14 cellular contexts compared by ENCODE assay signal in genomic region chr2:240972636-240973521, GRCh38. TPM values are rescaled to one million over a fixed set of nuclear protein-coding genes. Genes with fewer than 3 reads are reported as not detected.
DNase-seq lines count a peak whose midpoint lies in the region; ATAC-seq and TF ChIP-seq lines count a peak whose summit lies in the region.
"Had no signal": no experiment of that assay in that cellular context is flagged by ENCODE, and none has a peak within 500 bp of the region (broad histone marks: within the 10 kb centered on the region; RNA-seq: fewer than 3 reads in every experiment).

No MANE protein-coding gene starts in this region.

- H2AFZ ChIP-seq in hepatocyte: no peak overlapping the region

- DNase-seq in NCI-H1417 (lab: John Stamatoyannopoulos, UW) (peak in 2 of 3 experiments; percentile 10 to 43), NCI-H1417 treated with DMSO at 0.1 percent for 48 hours (lab: John Stamatoyannopoulos, UW) (no peak), astrocyte of the hippocampus (ENCODE audit: low read depth, low spot score) (peak; percentile 72), hepatocyte (ENCODE audit: low spot score) (no peak), foreskin keratinocyte (no peak)
- DNase-seq: 8988T; activated CD4-positive, alpha-beta T cell treated with anti-CD3 and anti-CD28 coated beads for 4 hours; activated naive CD4-positive, alpha-beta T cell treated with Interleukin-2 at 50 U/mL for 16 hours; effector memory CD4-positive, alpha-beta T cell; NCI-H2107 had no signal

- H3K4me2 ChIP-seq in hepatocyte: no peak overlapping the region

- peak overlapping the region; percentile 51 for H3K27ac ChIP-seq in hepatocyte
- H3K27ac ChIP-seq in subcutaneous abdominal adipose tissue (ENCODE audit: low read depth, low read length): peak overlapping the region; percentile 76
- no peak overlapping the region for H3K27ac ChIP-seq in foreskin keratinocyte
- H3K27ac ChIP-seq: SJSA1 had no signal

- no peak for TF ChIP-seq CTCF in hepatocyte (IDR thresholded peaks at IDR 0.05; ENCODE audit: poor library complexity)
- TF ChIP-seq CTCF in foreskin keratinocyte (conservative IDR thresholded peaks at IDR 0.05): no peak

- ATAC-seq in HG02571 (IDR thresholded peaks at IDR 0.05; ENCODE audit: unreplicated experiment) (no peak), foreskin keratinocyte (no peak), HG03025 (IDR thresholded peaks at IDR 0.05; ENCODE audit: low FRiP score, unreplicated experiment) (no peak)

- H3K9me3 ChIP-seq in hepatocyte (ENCODE audit: low read depth) (no peaks in the 10 kb centered on the region), subcutaneous abdominal adipose tissue (ENCODE audit: control insufficient read depth in 5 of 5, low read length in 5 of 5) (peaks cover 0 to 8% (median 3%) of the 10 kb centered on the region in 5 donors)
- H3K9me3 ChIP-seq: SJSA1 had no signal

- peaks cover 6% of the 10 kb centered on the region for H3K4me1 ChIP-seq in hepatocyte (ENCODE audit: insufficient read depth)
- H3K4me1 ChIP-seq in subcutaneous abdominal adipose tissue (ENCODE audit: control insufficient read depth in 5 of 5, insufficient read depth in 5 of 5, low read length in 5 of 5): peaks cover 5 to 33% (median 27%) of the 10 kb centered on the region in 5 donors
- no peaks in the 10 kb centered on the region for H3K4me1 ChIP-seq in foreskin keratinocyte

- H3K79me2 ChIP-seq in hepatocyte: no peaks in the 10 kb centered on the region

- no peaks in the 10 kb centered on the region for H3K36me3 ChIP-seq in hepatocyte (replicated peaks; ENCODE audit: insufficient read depth, low read depth)
- H3K36me3 ChIP-seq in subcutaneous abdominal adipose tissue (ENCODE audit: control insufficient read depth in 5 of 5, insufficient read depth in 5 of 5, low read length in 5 of 5): no peaks in the 10 kb centered on the region
- H3K36me3 ChIP-seq: SJSA1 had no signal

- no peaks in the 10 kb centered on the region for H3K9me2 ChIP-seq in hepatocyte (replicated peaks; ENCODE audit: insufficient read depth)

- H3K27me3 ChIP-seq in hepatocyte: no peaks in the 10 kb centered on the region
- peaks cover 0 to 3% (median 0%) of the 10 kb centered on the region in 5 donors for H3K27me3 ChIP-seq in subcutaneous abdominal adipose tissue (ENCODE audit: control insufficient read depth in 5 of 5, insufficient read depth in 4 of 5, low read length in 5 of 5)
- H3K27me3 ChIP-seq in foreskin keratinocyte: peaks cover 20% of the 10 kb centered on the region
- H3K27me3 ChIP-seq: SJSA1 had no signal

- H3K9ac ChIP-seq in subcutaneous abdominal adipose tissue (ENCODE audit: low read length in 5 of 5): no peak overlapping the region

- no peaks in the 10 kb centered on the region for H4K20me1 ChIP-seq in hepatocyte (ENCODE audit: insufficient read depth, poor library complexity, severe bottlenecking)

- WGBS in hepatocyte (ENCODE audit: low lambda C conversion rate, missing lambda C conversion rate): 51% methylated on average over 17 of the region's 17 CpGs

- H3K4me3 ChIP-seq in hepatocyte (no peak overlapping the region), subcutaneous abdominal adipose tissue (ENCODE audit: low read depth in 1 of 5, low read length in 5 of 5) (peak overlapping the region in 2 of 5 donors; percentile 20 to 25)
- H3K4me3 ChIP-seq: SJSA1 had no signal

RNA-seq across cellular contexts. Expression of gene SNED1, which starts 25.5 kb away (rescaled TPM):
- total RNA-seq in hepatocyte (3.5 and 6.5 TPM in 2 replicates), foreskin keratinocyte (not detected in 2 replicates)
- polyA plus RNA-seq in hepatocyte (3.7 and 4.6 TPM in 2 replicates), foreskin keratinocyte (not detected in 2 replicates)

Comparison
In these comparisons a context has a peak if more than half of its experiments do, and no peak if none do; other contexts are left out.
1. DNase-seq: peak in NCI-H1417 (2 of 3) and astrocyte of the hippocampus (single experiment); none in NCI-H1417 treated with DMSO at 0.1 percent for 48 hours (single experiment), hepatocyte (single experiment) and foreskin keratinocyte (0 of 2).